ENCODE assay signal across 8 cellular contexts in genomic region chr18:70288171-70288850, GRCh38. TPM values are rescaled to one million over a fixed set of nuclear protein-coding genes. Genes with fewer than 3 reads are reported as not detected.
DNase-seq lines count a peak whose midpoint lies in the region; ATAC-seq, FAIRE-seq and TF ChIP-seq lines count a peak whose summit lies in the region.

No MANE protein-coding gene starts in this region.

- H2AFZ ChIP-seq in endothelial cell of umbilical vein (ENCODE audit: low read depth, low read length): peak overlapping the region; percentile 78

- peaks cover 3% of the 10 kb centered on the region for H4K20me1 ChIP-seq in endothelial cell of umbilical vein (replicated peaks; ENCODE audit: control insufficient read depth, extremely low read depth, insufficient read depth, low read length)

- H3K4me1 ChIP-seq in endothelial cell of umbilical vein (ENCODE audit: control insufficient read depth, extremely low read depth, insufficient read depth, low read length): peaks cover 22% of the 10 kb centered on the region
- H3K4me1 ChIP-seq in mucosa of rectum (ENCODE audit: control insufficient read depth in 2 of 2, insufficient read depth in 2 of 2, low read length in 2 of 2): peaks cover 22 to 33% of the 10 kb centered on the region in 2 donors
- peaks cover 0 to 5% of the 10 kb centered on the region in 2 donors for H3K4me1 ChIP-seq in aorta (ENCODE audit: control insufficient read depth in 1 of 2, insufficient read depth in 2 of 2, low read length in 2 of 2)

- H3K27me3 ChIP-seq in endothelial cell of umbilical vein (ENCODE audit: control insufficient read depth in 2 of 2, insufficient read depth in 2 of 2, low read length in 2 of 2) (no peaks in the 10 kb centered on the region), mucosa of rectum (ENCODE audit: control insufficient read depth in 2 of 2, insufficient read depth in 2 of 2, low read length in 2 of 2) (no peaks in the 10 kb centered on the region), aorta (ENCODE audit: control insufficient read depth in 1 of 2, insufficient read depth in 2 of 2, low read length in 1 of 2) (no peaks in the 10 kb centered on the region)

- DNase-seq in 8988T: peak; percentile 28
- DNase-seq in GM12865 (ENCODE audit: low read depth): no peak
- DNase-seq in RPMI7951 (ENCODE audit: low read depth): peak; percentile 47
- peak; percentile 34 for DNase-seq in endothelial cell of umbilical vein (ENCODE audit: low read depth, low spot score)
- peak; percentile 58 to 83 for DNase-seq in aorta
- DNase-seq in NCI-H128 (lab: John Stamatoyannopoulos, UW; ENCODE audit: unreplicated experiment): no peak

- dilution Hi-C loops in endothelial cell of umbilical vein (cut with MboI; ENCODE audit: extremely low pct_ligation_motif_present, low sequenced_read_pairs): no loop called here

- POLR2A ChIA-PET in endothelial cell of umbilical vein (lab: Charles Lee): no interaction called here

- H3K9me3 ChIP-seq in endothelial cell of umbilical vein (replicated peaks; ENCODE audit: control insufficient read depth, insufficient read depth, low read length) (no peaks in the 10 kb centered on the region), mucosa of rectum (ENCODE audit: control insufficient read depth in 2 of 2, low read length in 2 of 2) (no peaks in the 10 kb centered on the region), aorta (ENCODE audit: control insufficient read depth, low read length) (no peaks in the 10 kb centered on the region)

- WGBS in aorta, 2 donors: 1% methylated on average over 39 to 50 of the region's 50 CpGs

- TF ChIP-seq CTCF in GM12865 (IDR thresholded peaks at IDR 0.05; ENCODE audit: insufficient read depth, low read depth, low read length, missing control alignments) (no peak), endothelial cell of umbilical vein (IDR thresholded peaks at IDR 0.05; ENCODE audit: extremely low read depth in 1 of 2, insufficient read depth in 1 of 2, low read depth in 1 of 2, low read length in 2 of 2) (no peak)

- H3K36me3 ChIP-seq in endothelial cell of umbilical vein (ENCODE audit: control insufficient read depth in 2 of 2, extremely low read depth in 1 of 2, insufficient read depth in 2 of 2, low read length in 2 of 2): no peaks in the 10 kb centered on the region
- no peaks in the 10 kb centered on the region for H3K36me3 ChIP-seq in mucosa of rectum (ENCODE audit: control insufficient read depth in 2 of 2, insufficient read depth in 2 of 2, low read length in 2 of 2)
- H3K36me3 ChIP-seq in aorta (ENCODE audit: control insufficient read depth in 1 of 2, insufficient read depth in 2 of 2, low read length in 1 of 2): no peaks in the 10 kb centered on the region

- no peak for TF ChIP-seq POLR2A in endothelial cell of umbilical vein (IDR thresholded peaks at IDR 0.05; ENCODE audit: low read depth, low read length)

- no peaks in the 10 kb centered on the region for H3K9me1 ChIP-seq in endothelial cell of umbilical vein (replicated peaks; ENCODE audit: control insufficient read depth, extremely low read depth, insufficient read depth, low read length)

- H3K4me2 ChIP-seq in endothelial cell of umbilical vein (ENCODE audit: insufficient read depth, low read length): peak overlapping the region; percentile 67

- BruUV-seq in endothelial cell of umbilical vein (replicated peaks; lab: Mats Ljungman, UMichigan): TSS peak; percentile 51

- H3K4me3 ChIP-seq in GM12865 (ENCODE audit: low read depth, low read length): peak overlapping the region; percentile 57
- peak overlapping the region; percentile 66 to 82 (median 79) for H3K4me3 ChIP-seq in endothelial cell of umbilical vein (replicated peaks in 1 of 3; ENCODE audit: insufficient read depth in 1 of 3, low read depth in 1 of 3, low read length in 3 of 3)
- H3K4me3 ChIP-seq in mucosa of rectum (ENCODE audit: low read length in 2 of 2): peak overlapping the region; percentile 71 to 73
- peak overlapping the region; percentile 93 to 96 for H3K4me3 ChIP-seq in aorta (ENCODE audit: low read length in 2 of 2)

- peaks cover 39% of the 10 kb centered on the region for H3K79me2 ChIP-seq in endothelial cell of umbilical vein (ENCODE audit: control insufficient read depth, insufficient read depth, low read length)

- intact Hi-C loops in endothelial cell of umbilical vein (cut with micrococcal nuclease) (loop anchor here (1.0 to 5.0 kb wide), 2 partner anchors 69 to 83 kb away; partner anchors contain the start of gene RTTN), aorta (cut with DNase I) (loop anchor here (5.0 kb wide), 4 partner anchors 39 to 144 kb away; no protein-coding TSS in a partner anchor)

- H3K9ac ChIP-seq in endothelial cell of umbilical vein (replicated peaks; ENCODE audit: extremely low read depth, insufficient read depth, low read length): peak overlapping the region; percentile 76
- peak overlapping the region; percentile 41 to 89 for H3K9ac ChIP-seq in mucosa of rectum (ENCODE audit: low read depth in 1 of 2, low read length in 2 of 2)

- ATAC-seq in HG02678 (IDR thresholded peaks at IDR 0.05; ENCODE audit: unreplicated experiment) (peak; percentile 21), aorta (ENCODE audit: low FRiP score) (peak; percentile 51)

- CTCF ChIA-PET in endothelial cell of umbilical vein (lab: Charles Lee): interaction anchor here (1.0 kb wide), 1 partner anchor 146 kb away, joined by 6 read pairs; no protein-coding TSS in a partner anchor

- H3K27ac ChIP-seq in endothelial cell of umbilical vein (ENCODE audit: insufficient read depth, low read depth, low read length): peak overlapping the region; percentile 34
- peak overlapping the region; percentile 81 to 88 for H3K27ac ChIP-seq in mucosa of rectum (ENCODE audit: low read depth in 2 of 2, low read length in 2 of 2)
- H3K27ac ChIP-seq in aorta (ENCODE audit: low read depth in 1 of 2, low read length in 2 of 2): peak overlapping the region; percentile 87 to 91

- FAIRE-seq in endothelial cell of umbilical vein (lab: Jason Lieb, UNC): peak; percentile 73

TF ChIP-seq in endothelial cell of umbilical vein, 7 proteins besides CTCF, POLR2A, EP300 and RAD21:
- TF ChIP-seq FOS (IDR thresholded peaks at IDR 0.05; ENCODE audit: borderline replicate concordance, insufficient read depth, low read length) (no peak), MYC (IDR thresholded peaks at IDR 0.05; ENCODE audit: low read depth, low read length) (no peak), EZH2 (IDR thresholded peaks at IDR 0.05; ENCODE audit: borderline replicate concordance, low read depth, low read length, severe bottlenecking) (no peak), JUN (IDR thresholded peaks at IDR 0.05; ENCODE audit: borderline replicate concordance, insufficient read depth, insufficient read length, low read depth) (no peak), MAX (IDR thresholded peaks at IDR 0.05; ENCODE audit: insufficient read depth, insufficient read length) (no peak), GATA2 (IDR thresholded peaks at IDR 0.05; ENCODE audit: insufficient read depth, insufficient read length, low read depth, low read length) (no peak), POLR2AphosphoS5 (IDR thresholded peaks at IDR 0.05; ENCODE audit: insufficient read depth, low read depth, low read length) (no peak)
TF ChIP-seq in endothelial cell of umbilical vein: peak in this region for 0.

RNA-seq across cellular contexts. Expression of gene SOCS6, which starts 0.5 kb away (rescaled TPM):
- 20.1 and 27.6 TPM in 2 replicates for total RNA-seq in RPMI7951 (2014; rRNA removed; shearing (Covaris generic))
- total RNA-seq in endothelial cell of umbilical vein (13.2 and 15.0 TPM in 2 replicates), aorta (10 to 100 TPM; 19.6 to 22.8 TPM)
- polyA plus RNA-seq in endothelial cell of umbilical vein (7.3 and 8.6 TPM in 2 replicates), aorta (10 to 100 TPM in 1 of 2 donors, 1 to 10 TPM in 1; 5.9 to 11.4 TPM)
- 10.0 and 10.3 TPM in 2 replicates for polyA plus RNA-seq in endothelial cell of umbilical vein (2011; cell fraction: cytosol; rRNA removed)
- 10.7 and 12.5 TPM in 2 replicates for polyA plus RNA-seq in endothelial cell of umbilical vein (2011; cell fraction: nucleus; rRNA removed)
- polyA plus RNA-seq in endothelial cell of umbilical vein (2012): 9.7 and 12.0 TPM in 2 replicates
- 23.7 and 28.8 TPM in 2 replicates for polyA minus RNA-seq in endothelial cell of umbilical vein
- polyA minus RNA-seq in endothelial cell of umbilical vein (2011; cell fraction: cytosol; rRNA and poly(A)+ RNA removed): 12.2 TPM
- 17.2 and 17.5 TPM in 2 replicates for polyA minus RNA-seq in endothelial cell of umbilical vein (2011; cell fraction: nucleus; rRNA and poly(A)+ RNA removed)

Comparison
In these comparisons a context has a peak if more than half of its experiments do, and no peak if none do; other contexts are left out.
1. DNase-seq: peak in 8988T (single experiment), RPMI7951 (single experiment), endothelial cell of umbilical vein (single experiment) and aorta (2 of 2); none in GM12865 (single experiment) and NCI-H128 (single experiment).
2. H3K27ac ChIP-seq: peak in every context shown above with its lines; median percentile 89 in aorta; 84 in mucosa of rectum; 34 in endothelial cell of umbilical vein.
3. Peak in every context shown above with its lines, with median percentiles within 50 percentile points of each other: H3K4me3 ChIP-seq.